In genomic region chr2:45812039-45812500, GRCh38 we compare ENCODE assay signal across 11 cellular contexts.
DNase-seq lines count a peak whose midpoint lies in the region; ATAC-seq lines count a peak whose summit lies in the region.
"Had no signal": no experiment of that assay in that cellular context is flagged by ENCODE, and none has a peak within 500 bp of the region (broad histone marks: within the 10 kb centered on the region; RNA-seq: fewer than 3 reads in every experiment).

No MANE protein-coding gene starts in this region.

- H3K36me3 Mint-ChIP-seq in activated CD4-positive, alpha-beta memory T cell treated with anti-CD3 and anti-CD28 coated beads, Interleukin-2, amount 10 ng/mL, durations not matched to agents 7 days and 5 days (ENCODE audit: low read depth), result no peaks in the 10 kb centered on the region

- H3K4me3 Mint-ChIP-seq in activated CD4-positive, alpha-beta memory T cell treated with anti-CD3 and anti-CD28 coated beads, Interleukin-2, amount 10 ng/mL, durations not matched to agents 7 days and 5 days, result no peak overlapping the region
- H3K4me3 Mint-ChIP-seq: T-helper 17 cell had no signal

- no peaks in the 10 kb centered on the region for H3K27me3 Mint-ChIP-seq in activated CD4-positive, alpha-beta memory T cell treated with anti-CD3 and anti-CD28 coated beads, Interleukin-2, amount 10 ng/mL, durations not matched to agents 7 days and 5 days
- H3K27me3 Mint-ChIP-seq: T-helper 17 cell had no signal

- no peak overlapping the region for H3K9ac ChIP-seq in rectal smooth muscle tissue (ENCODE audit: low read length)

- H3K4me3 ChIP-seq in rectal smooth muscle tissue (ENCODE audit: low read length), result no peak overlapping the region
- H3K4me3 ChIP-seq in effector memory CD4-positive, alpha-beta T cell (ENCODE audit: insufficient read depth, low read depth, low read length, poor library complexity, severe bottlenecking), result no peak overlapping the region
- H3K4me3 ChIP-seq: HAP-1 had no signal

- H3K9me3 ChIP-seq in effector memory CD4-positive, alpha-beta T cell (ENCODE audit: control insufficient read depth, low read length), result no peaks in the 10 kb centered on the region
- H3K9me3 ChIP-seq: HAP-1 had no signal

- no peaks in the 10 kb centered on the region for H3K9me3 Mint-ChIP-seq in activated CD4-positive, alpha-beta memory T cell treated with anti-CD3 and anti-CD28 coated beads, Interleukin-2, amount 10 ng/mL, durations not matched to agents 7 days and 5 days

- H3K4me1 ChIP-seq in rectal smooth muscle tissue (ENCODE audit: control insufficient read depth, insufficient read depth, low read length), result peaks cover 45% of the 10 kb centered on the region
- no peaks in the 10 kb centered on the region for H3K4me1 ChIP-seq in effector memory CD4-positive, alpha-beta T cell (ENCODE audit: control insufficient read depth, insufficient read depth, low read length, poor library complexity, severe bottlenecking)

- H3K36me3 ChIP-seq in rectal smooth muscle tissue (ENCODE audit: control insufficient read depth, insufficient read depth, low read length), result no peaks in the 10 kb centered on the region
- H3K36me3 ChIP-seq in effector memory CD4-positive, alpha-beta T cell (ENCODE audit: control insufficient read depth, insufficient read depth, low read length), result no peaks in the 10 kb centered on the region
- H3K36me3 ChIP-seq: HAP-1 had no signal

- ATAC-seq in HG03108 (IDR thresholded peaks at IDR 0.05; ENCODE audit: unreplicated experiment) (no peak), GM18909 (IDR thresholded peaks at IDR 0.05; ENCODE audit: poor library complexity, unreplicated experiment) (no peak)
- ATAC-seq: T-helper 17 cell had no signal

- H3K27ac Mint-ChIP-seq in activated CD4-positive, alpha-beta memory T cell treated with anti-CD3 and anti-CD28 coated beads, Interleukin-2, amount 10 ng/mL, durations not matched to agents 7 days and 5 days, result no peak overlapping the region
- H3K27ac Mint-ChIP-seq: T-helper 17 cell had no signal

- CTCF ChIA-PET in activated CD4-positive, alpha-beta memory T cell treated with anti-CD3 and anti-CD28 coated beads, Interleukin-2, amount 10 ng/mL, durations not matched to agents 7 days and 5 days (lab: Charles Lee), result no interaction called here

- H3K4me1 Mint-ChIP-seq in activated CD4-positive, alpha-beta memory T cell treated with anti-CD3 and anti-CD28 coated beads, Interleukin-2, amount 10 ng/mL, durations not matched to agents 7 days and 5 days, result no peaks in the 10 kb centered on the region

- H3K27me3 ChIP-seq in rectal smooth muscle tissue (ENCODE audit: control insufficient read depth, insufficient read depth, low read length), result no peaks in the 10 kb centered on the region
- no peaks in the 10 kb centered on the region for H3K27me3 ChIP-seq in effector memory CD4-positive, alpha-beta T cell (replicated peaks; ENCODE audit: control insufficient read depth, insufficient read depth, low read length, poor library complexity, severe bottlenecking)

- H3K27ac ChIP-seq in rectal smooth muscle tissue (ENCODE audit: low read depth, low read length), result peak overlapping the region; percentile 83
- no peak overlapping the region for H3K27ac ChIP-seq in effector memory CD4-positive, alpha-beta T cell (ENCODE audit: insufficient read depth, low read length, poor library complexity, severe bottlenecking)

- DNase-seq in ELR (ENCODE audit: low read depth), result peak; percentile 80
- DNase-seq in NCI-H2107 (lab: John Stamatoyannopoulos, UW), result peak; percentile 14
- peak; percentile 54 for DNase-seq in dermis blood vessel endothelial cell
- DNase-seq in activated CD4-positive, alpha-beta memory T cell treated with anti-CD3 and anti-CD28 coated beads, Interleukin-2, amount 10 ng/mL, durations not matched to agents 7 days and 5 days, result no peak
- DNase-seq in effector memory CD4-positive, alpha-beta T cell, result no peak
- DNase-seq: DND-41, T-helper 17 cell had no signal

- POLR2A ChIA-PET in activated CD4-positive, alpha-beta memory T cell treated with anti-CD3 and anti-CD28 coated beads, Interleukin-2, amount 10 ng/mL, durations not matched to agents 7 days and 5 days (lab: Charles Lee), result no interaction called here

Comparison
In these comparisons a context has a peak if more than half of its experiments do, and no peak if none do; other contexts are left out.
1. DNase-seq: peak in ELR (single experiment), NCI-H2107 (single experiment) and dermis blood vessel endothelial cell (single experiment); none in activated CD4-positive, alpha-beta memory T cell treated with anti-CD3 and anti-CD28 coated beads, Interleukin-2, amount 10 ng/mL, durations not matched to agents 7 days and 5 days (single experiment) and effector memory CD4-positive, alpha-beta T cell (0 of 3).